29 cellular contexts compared by ENCODE assay signal in the genomic region with DNA sequence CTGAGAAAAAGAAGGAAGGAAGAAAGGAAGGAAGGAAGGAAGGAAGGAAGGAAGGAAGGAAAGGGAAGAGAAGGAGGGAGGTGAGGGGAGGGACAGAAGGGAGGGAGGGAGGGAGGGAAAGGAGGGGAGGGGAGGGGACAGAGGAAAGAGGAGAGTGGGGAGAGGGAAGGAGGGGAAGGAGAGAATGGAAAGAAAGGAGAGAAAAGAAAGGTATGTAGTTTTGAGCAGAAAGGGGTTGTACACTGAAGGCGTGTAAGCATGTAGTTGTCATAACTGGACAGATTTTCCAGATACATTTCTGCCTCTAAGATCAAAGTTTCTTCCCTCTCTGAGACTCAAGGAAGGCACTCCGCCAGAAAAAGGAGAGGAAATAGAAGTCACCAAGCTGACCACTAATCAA.
"Had no signal": no experiment of that assay in that cellular context is flagged by ENCODE, and none has a peak within 500 bp of the region (broad histone marks: within the 10 kb centered on the region; RNA-seq: fewer than 3 reads in every experiment).

No MANE protein-coding gene starts in this region.

- H3K27me3 Mint-ChIP-seq: activated CD4-positive, alpha-beta T cell treated with anti-CD3 and anti-CD28 coated beads, Interleukin-2, amount 10 ng/mL, durations not matched to agents 24 days and 14 days; central memory CD8-positive, alpha-beta T cell had no signal

- H3K4me1 Mint-ChIP-seq: activated CD4-positive, alpha-beta T cell treated with anti-CD3 and anti-CD28 coated beads, Interleukin-2, amount 10 ng/mL, durations not matched to agents 24 days and 14 days; activated naive CD4-positive, alpha-beta T cell treated with anti-CD3 and anti-CD28 coated beads, Interleukin-2, amount 50 U/mL, for 24 hours; activated naive CD8-positive, alpha-beta T cell treated with anti-CD3 and anti-CD28 coated beads, Interleukin-2, amount 10 ng/mL, durations not matched to agents 7 days and 5 days had no signal

- H3K9me3 Mint-ChIP-seq: activated CD4-positive, alpha-beta T cell treated with anti-CD3 and anti-CD28 coated beads, Interleukin-2, amount 10 ng/mL, durations not matched to agents 24 days and 14 days; activated CD8-positive, alpha-beta T cell treated with anti-CD3 and anti-CD28 coated beads for 36 hours; activated T-helper 2 cell treated with anti-CD3 and anti-CD28 coated beads, Interferon-gamma antibody, Interleukin-2, Interleukin-4, amounts not matched to agents 10 μg/mL and 5 μg/mL and 100 μg/mL, durations not matched to agents 14 hours and 24 hours and 36 hours; T-helper 1 cell treated with Interleukin-12 subunit alpha and Interleukin-12 subunit beta and Interleukin-4 antibody, amounts not matched to agents 30 μg/mL and 1 μg/mL, for 36 hours; T-helper 2 cell treated with Interferon-gamma antibody and Interleukin-4, amounts not matched to agents 5 μg/mL and 100 μg/mL, for 36 hours had no signal

- H3K27me3 ChIP-seq: ascending aorta, body of pancreas, MG63, SJCRH30 had no signal

- ATAC-seq: activated CD8-positive, alpha-beta T cell treated with anti-CD3 and anti-CD28 coated beads for 36 hours; Panc1 had no signal

- H3K4me3 ChIP-seq: ascending aorta, body of pancreas, MG63, SJCRH30, SK-N-MC had no signal

- H3K27ac Mint-ChIP-seq: activated CD4-positive, alpha-beta T cell treated with anti-CD3 and anti-CD28 coated beads, Interleukin-2, amount 10 ng/mL, durations not matched to agents 24 days and 14 days; activated CD8-positive, alpha-beta T cell treated with anti-CD3 and anti-CD28 coated beads for 36 hours; activated naive CD4-positive, alpha-beta T cell treated with anti-CD3 and anti-CD28 coated beads, Interleukin-2, amount 50 U/mL, for 24 hours; activated naive CD8-positive, alpha-beta T cell treated with anti-CD3 and anti-CD28 coated beads, Interleukin-2, amount 10 ng/mL, durations not matched to agents 7 days and 5 days; activated T-cell treated with anti-CD3 and anti-CD28 coated beads, Interleukin-2, amount 50 U/mL, for 24 hours; activated T-helper 2 cell treated with anti-CD3 and anti-CD28 coated beads, Interferon-gamma antibody, Interleukin-2, Interleukin-4, amounts not matched to agents 10 μg/mL and 5 μg/mL and 100 μg/mL, durations not matched to agents 14 hours and 24 hours and 36 hours; T-helper 1 cell treated with Interleukin-12 subunit alpha and Interleukin-12 subunit beta and Interleukin-4 antibody, amounts not matched to agents 30 μg/mL and 1 μg/mL, for 36 hours; T-helper 2 cell treated with Interferon-gamma antibody and Interleukin-4, amounts not matched to agents 5 μg/mL and 100 μg/mL, for 36 hours had no signal

- H3K9me3 ChIP-seq: ascending aorta, body of pancreas, MG63, SJCRH30 had no signal

- H3K36me3 ChIP-seq: ascending aorta, MG63, SJCRH30 had no signal

- H3K27ac ChIP-seq: ascending aorta, SJCRH30, SK-N-MC had no signal

- H3K36me3 Mint-ChIP-seq: activated naive CD4-positive, alpha-beta T cell treated with anti-CD3 and anti-CD28 coated beads, Interleukin-2, amount 50 U/mL, for 24 hours had no signal

- DNase-seq: activated CD4-positive, alpha-beta T cell treated with anti-CD3 and anti-CD28 coated beads, Interleukin-2, amount 10 ng/mL, durations not matched to agents 24 days and 14 days; activated CD4-positive, alpha-beta T cell treated with anti-CD3 and anti-CD28 coated beads, Interleukin-2, amount 50 U/mL, for 4 hours; activated CD8-positive, alpha-beta T cell treated with anti-CD3 and anti-CD28 coated beads for 36 hours; activated gamma-delta T cell; activated naive CD4-positive, alpha-beta T cell treated with Interleukin-2 at 50 U/mL for 16 hours; activated naive CD8-positive, alpha-beta T cell treated with anti-CD3 and anti-CD28 coated beads, Interleukin-2, amount 10 ng/mL, durations not matched to agents 7 days and 5 days; activated T-cell treated with anti-CD3 and anti-CD28 coated beads, Interleukin-2, amount 50 U/mL, for 24 hours; amygdala; Karpas-422; MG63; NCI-H1048; NCI-H1105 treated with DMSO at 0.1 percent for 48 hours; NCI-H1436; NCI-H1694 treated with DMSO at 0.1 percent for 48 hours; NCI-H2029; NCI-H345; NCI-H526; NCI-H748 treated with DMSO at 0.1 percent for 48 hours; SHP77; SJCRH30 had no signal

- H3K4me1 ChIP-seq: ascending aorta, body of pancreas had no signal

- H3K4me3 Mint-ChIP-seq: activated CD4-positive, alpha-beta T cell treated with anti-CD3 and anti-CD28 coated beads, Interleukin-2, amount 10 ng/mL, durations not matched to agents 24 days and 14 days; activated CD8-positive, alpha-beta T cell treated with anti-CD3 and anti-CD28 coated beads for 36 hours; activated naive CD4-positive, alpha-beta T cell treated with anti-CD3 and anti-CD28 coated beads, Interleukin-2, amount 50 U/mL, for 24 hours; activated naive CD8-positive, alpha-beta T cell treated with anti-CD3 and anti-CD28 coated beads, Interleukin-2, amount 10 ng/mL, durations not matched to agents 7 days and 5 days; activated T-cell treated with anti-CD3 and anti-CD28 coated beads, Interleukin-2, amount 50 U/mL, for 24 hours; central memory CD8-positive, alpha-beta T cell; T-helper 1 cell treated with Interleukin-12 subunit alpha and Interleukin-12 subunit beta and Interleukin-4 antibody, amounts not matched to agents 30 μg/mL and 1 μg/mL, for 36 hours; T-helper 2 cell treated with Interferon-gamma antibody and Interleukin-4, amounts not matched to agents 5 μg/mL and 100 μg/mL, for 36 hours had no signal
